18 cellular contexts compared by ENCODE assay signal in genomic region chr4:1504786-1505500, GRCh38.
DNase-seq lines count a peak whose midpoint lies in the region; ATAC-seq lines count a peak whose summit lies in the region.
"Had no signal": no experiment of that assay in that cellular context is flagged by ENCODE, and none has a peak within 500 bp of the region (broad histone marks: within the 10 kb centered on the region; RNA-seq: fewer than 3 reads in every experiment).

No MANE protein-coding gene starts in this region.

- peak; percentile 27 for DNase-seq in D341Med (ENCODE audit: low spot score)
- peak; percentile 33 for DNase-seq in NAMALWA (ENCODE audit: low spot score)
- DNase-seq in islet precursor cell: peak; percentile 42
- DNase-seq in posterior vena cava (ENCODE audit: low spot score): peak; percentile 69
- no peak for DNase-seq in activated T-cell treated with anti-CD3 and anti-CD28 coated beads, Interleukin-2, amount 50 U/mL, for 1 hour
- DNase-seq: activated CD4-positive, alpha-beta memory T cell treated with anti-CD3 and anti-CD28 coated beads for 36 hours; activated effector memory CD4-positive, alpha-beta T cell treated with Interleukin-2 at 50 U/mL for 16 hours; body of pancreas; effector memory CD4-positive, alpha-beta T cell; EL; immature natural killer cell; NCI-H2081 treated with DMSO at 0.1 percent for 48 hours; small intestine; stimulated activated CD4-positive, alpha-beta T cell treated with anti-CD3 and anti-CD28 coated beads, Interleukin-1b, Interleukin-23, amount 100 ng/mL, for 48 hours; SW 1271 had no signal

- no peak for ATAC-seq in GM18867 (IDR thresholded peaks at IDR 0.05; ENCODE audit: unreplicated experiment)
- ATAC-seq in GM19351 (IDR thresholded peaks at IDR 0.05; ENCODE audit: unreplicated experiment): no peak
- ATAC-seq: body of pancreas, esophagus mucosa had no signal

- intact Hi-C loops in posterior vena cava (cut with DNase I): no loop called here
